ENCODE assay signal across 1 cellular context in genomic region chr2:38473333-38474005, GRCh38.
TF ChIP-seq lines count a peak whose summit lies in the region.

No MANE protein-coding gene starts in this region.

TF ChIP-seq in GM12878, 131 proteins besides CTCF, POLR2A, EP300 and RAD21 (continued from another document):
- TF ChIP-seq NKRF (conservative IDR thresholded peaks at IDR 0.05) (no peak), ZZZ3 (IDR thresholded peaks at IDR 0.05; ENCODE audit: control insufficient read depth, insufficient read length, low read depth) (no peak), EED (IDR thresholded peaks at IDR 0.05; ENCODE audit: low read depth) (peak; percentile 21; the same call in 1 of the 2 replicates), ZBTB40 (IDR thresholded peaks at IDR 0.05; ENCODE audit: borderline replicate concordance) (no peak), ATF2 (IDR thresholded peaks at IDR 0.05; ENCODE audit: low read length) (no peak)
